Comparison of ENCODE assay signal across 10 cellular contexts in the genomic region with DNA sequence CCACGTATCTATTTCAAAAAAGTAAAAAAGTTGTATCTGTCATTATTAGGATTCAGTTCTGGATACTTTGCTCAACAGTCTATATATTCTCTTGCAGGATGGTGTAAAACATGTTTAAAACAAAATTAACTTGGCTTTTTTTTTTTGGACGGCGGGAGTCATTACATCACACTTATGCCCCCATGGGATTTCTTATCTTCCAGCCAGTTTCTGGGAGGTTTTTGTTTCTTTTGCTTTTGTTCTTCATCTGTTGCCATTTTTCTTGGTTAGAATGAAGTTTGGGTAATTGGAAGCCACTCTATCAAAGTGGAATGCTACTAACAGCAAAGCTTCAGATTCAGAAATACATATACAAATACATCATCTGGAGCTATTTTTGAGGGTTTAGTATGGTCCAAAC. TPM values are rescaled to one million over a fixed set of nuclear protein-coding genes. Genes with fewer than 3 reads are reported as not detected.
DNase-seq lines count a peak whose midpoint lies in the region; ATAC-seq and TF ChIP-seq lines count a peak whose summit lies in the region.
"Had no signal": no experiment of that assay in that cellular context is flagged by ENCODE, and none has a peak within 500 bp of the region (broad histone marks: within the 10 kb centered on the region; RNA-seq: fewer than 3 reads in every experiment).

No MANE protein-coding gene starts in this region.

- TF ChIP-seq POLR2A in erythroblast (IDR thresholded peaks at IDR 0.05; ENCODE audit: low read length): no peak

- H3K27ac Mint-ChIP-seq in activated naive CD4-positive, alpha-beta T cell treated with anti-CD3 and anti-CD28 coated beads, Interleukin-2, amount 10 ng/mL, durations not matched to agents 7 days and 5 days: no peak overlapping the region
- H3K27ac Mint-ChIP-seq in activated naive CD4-positive, alpha-beta T cell treated with anti-CD3 and anti-CD28 coated beads, Interleukin-2, amount 50 U/mL, for 72 hours: no peak overlapping the region
- H3K27ac Mint-ChIP-seq in stimulated activated effector memory CD8-positive, alpha-beta T cell treated with anti-CD3 and anti-CD28 coated beads, Interleukin-12 subunit alpha, Interleukin-12 subunit beta, amount 100 ng/mL, for 72 hours: peak overlapping the region; percentile 7

- peaks cover 36% of the 10 kb centered on the region for H3K4me1 Mint-ChIP-seq in activated naive CD4-positive, alpha-beta T cell treated with anti-CD3 and anti-CD28 coated beads, Interleukin-2, amount 10 ng/mL, durations not matched to agents 7 days and 5 days
- peaks cover 34% of the 10 kb centered on the region for H3K4me1 Mint-ChIP-seq in stimulated activated effector memory CD8-positive, alpha-beta T cell treated with anti-CD3 and anti-CD28 coated beads, Interleukin-12 subunit alpha, Interleukin-12 subunit beta, amount 100 ng/mL, for 72 hours

- no peaks in the 10 kb centered on the region for H3K27me3 Mint-ChIP-seq in activated naive CD4-positive, alpha-beta T cell treated with anti-CD3 and anti-CD28 coated beads, Interleukin-2, amount 10 ng/mL, durations not matched to agents 7 days and 5 days

- H3K27me3 ChIP-seq in SJCRH30: no peaks in the 10 kb centered on the region
- H3K27me3 ChIP-seq: suprapubic skin had no signal

- no peak for DNase-seq in activated naive CD4-positive, alpha-beta T cell treated with anti-CD3 and anti-CD28 coated beads, Interleukin-2, amount 10 ng/mL, durations not matched to agents 7 days and 5 days
- no peak for DNase-seq in activated naive CD4-positive, alpha-beta T cell treated with anti-CD3 and anti-CD28 coated beads, Interleukin-2, amount 50 U/mL, for 72 hours (ENCODE audit: low spot score in 2 of 2)
- DNase-seq in SJCRH30 (peak in 1 of 2 experiments; percentile 32), fibroblast of pulmonary artery (ENCODE audit: low read depth) (peak; percentile 39), erythroblast (lab: John Stamatoyannopoulos, UW) (no peak)
- DNase-seq in stimulated activated effector memory CD8-positive, alpha-beta T cell treated with anti-CD3 and anti-CD28 coated beads, Interleukin-12 subunit alpha, Interleukin-12 subunit beta, amount 100 ng/mL, for 72 hours (ENCODE audit: low spot score in 2 of 2): no peak

- peaks cover 19% of the 10 kb centered on the region for H3K36me3 Mint-ChIP-seq in activated naive CD4-positive, alpha-beta T cell treated with anti-CD3 and anti-CD28 coated beads, Interleukin-2, amount 10 ng/mL, durations not matched to agents 7 days and 5 days
- H3K36me3 Mint-ChIP-seq in activated naive CD4-positive, alpha-beta T cell treated with anti-CD3 and anti-CD28 coated beads, Interleukin-2, amount 50 U/mL, for 72 hours: peaks cover 13 to 16% of the 10 kb centered on the region in 2 donors
- H3K36me3 Mint-ChIP-seq in stimulated activated effector memory CD8-positive, alpha-beta T cell treated with anti-CD3 and anti-CD28 coated beads, Interleukin-12 subunit alpha, Interleukin-12 subunit beta, amount 100 ng/mL, for 72 hours: peaks cover 24% of the 10 kb centered on the region

- no peak for ATAC-seq in activated naive CD4-positive, alpha-beta T cell treated with anti-CD3 and anti-CD28 coated beads, Interleukin-2, amount 50 U/mL, for 72 hours
- ATAC-seq in stimulated activated effector memory CD8-positive, alpha-beta T cell treated with anti-CD3 and anti-CD28 coated beads, Interleukin-12 subunit alpha, Interleukin-12 subunit beta, amount 100 ng/mL, for 72 hours: no peak
- no peak for ATAC-seq in GM21381 (IDR thresholded peaks at IDR 0.05; ENCODE audit: unreplicated experiment)
- ATAC-seq in HG03378 (IDR thresholded peaks at IDR 0.05; ENCODE audit: unreplicated experiment): no peak

- peaks cover 9% of the 10 kb centered on the region for H3K4me1 ChIP-seq in SJCRH30

- peak overlapping the region; percentile 43 for H3K4me3 Mint-ChIP-seq in activated naive CD4-positive, alpha-beta T cell treated with anti-CD3 and anti-CD28 coated beads, Interleukin-2, amount 10 ng/mL, durations not matched to agents 7 days and 5 days
- no peak overlapping the region for H3K4me3 Mint-ChIP-seq in stimulated activated effector memory CD8-positive, alpha-beta T cell treated with anti-CD3 and anti-CD28 coated beads, Interleukin-12 subunit alpha, Interleukin-12 subunit beta, amount 100 ng/mL, for 72 hours

- peak overlapping the region; percentile 97 for H3K4me3 ChIP-seq in SJCRH30
- H3K4me3 ChIP-seq in fibroblast of pulmonary artery (replicated peaks; ENCODE audit: low read depth, low read length): no peak overlapping the region
- H3K4me3 ChIP-seq: prostate gland had no signal

- peak overlapping the region; percentile 61; the same call in 1 of the 2 replicates for H3K27ac ChIP-seq in SJCRH30
- H3K27ac ChIP-seq: suprapubic skin had no signal

- H3K9me3 Mint-ChIP-seq in activated naive CD4-positive, alpha-beta T cell treated with anti-CD3 and anti-CD28 coated beads, Interleukin-2, amount 10 ng/mL, durations not matched to agents 7 days and 5 days: no peaks in the 10 kb centered on the region
- no peaks in the 10 kb centered on the region for H3K9me3 Mint-ChIP-seq in activated naive CD4-positive, alpha-beta T cell treated with anti-CD3 and anti-CD28 coated beads, Interleukin-2, amount 50 U/mL, for 72 hours
- no peaks in the 10 kb centered on the region for H3K9me3 Mint-ChIP-seq in stimulated activated effector memory CD8-positive, alpha-beta T cell treated with anti-CD3 and anti-CD28 coated beads, Interleukin-12 subunit alpha, Interleukin-12 subunit beta, amount 100 ng/mL, for 72 hours

- H3K36me3 ChIP-seq in SJCRH30: no peaks in the 10 kb centered on the region; the same call in 1 of the 2 replicates
- H3K36me3 ChIP-seq: prostate gland, suprapubic skin had no signal

- no peak for TF ChIP-seq CTCF in fibroblast of pulmonary artery (IDR thresholded peaks at IDR 0.05; ENCODE audit: low read length, missing control alignments)

- no peaks in the 10 kb centered on the region for H3K9me3 ChIP-seq in SJCRH30 (replicated peaks)
- H3K9me3 ChIP-seq: prostate gland, suprapubic skin had no signal

- CTCF ChIA-PET in activated naive CD4-positive, alpha-beta T cell treated with anti-CD3 and anti-CD28 coated beads, Interleukin-2, amount 10 ng/mL, durations not matched to agents 7 days and 5 days (lab: Charles Lee): no interaction called here

RNA-seq across cellular contexts. Expression of gene STARD4, which starts 1.8 kb away (rescaled TPM):
- total RNA-seq in activated naive CD4-positive, alpha-beta T cell treated with anti-CD3 and anti-CD28 coated beads, Interleukin-2, amount 50 U/mL, for 72 hours: 100 to 1,000 TPM in 1 of 2 donors, 10 to 100 TPM in 1; 43.0 to 108 TPM
- 61.1 and 73.2 TPM in 2 replicates for total RNA-seq in SJCRH30 (2014; rRNA removed; shearing (Covaris generic))
